1 cellular context compared by ENCODE assay signal in genomic region chr1:47179023-47179987, GRCh38.
TF ChIP-seq lines count a peak whose summit lies in the region.

No MANE protein-coding gene starts in this region.

TF ChIP-seq in H1, 55 proteins besides CTCF, POLR2A, EP300 and RAD21:
- no peak for TF ChIP-seq RBBP5 (IDR thresholded peaks at IDR 0.05; ENCODE audit: borderline replicate concordance, low read depth, low read length)
- TF ChIP-seq JUN (IDR thresholded peaks at IDR 0.05; ENCODE audit: low read depth, low read length) = no peak
- TF ChIP-seq CHD7 (IDR thresholded peaks at IDR 0.05; ENCODE audit: insufficient replicate concordance, low read length) = no peak
- TF ChIP-seq USF2 (IDR thresholded peaks at IDR 0.05; ENCODE audit: low read length) = no peak
- no peak for TF ChIP-seq ZNF274 (IDR thresholded peaks at IDR 0.05; ENCODE audit: borderline replicate concordance, extremely low read depth, low read length)
- TF ChIP-seq GABPA (IDR thresholded peaks at IDR 0.05; ENCODE audit: borderline replicate concordance, insufficient read depth, low read length) = no peak
- no peak for TF ChIP-seq CBX8 (IDR thresholded peaks at IDR 0.05; ENCODE audit: borderline replicate concordance, low read depth, low read length)
- TF ChIP-seq KDM5A (IDR thresholded peaks at IDR 0.05; ENCODE audit: low read length) = peak; percentile 79
- no peak for TF ChIP-seq RNF2 (IDR thresholded peaks at IDR 0.05; ENCODE audit: borderline replicate concordance, low read depth, low read length, missing control alignments, poor library complexity, severe bottlenecking)
- no peak for TF ChIP-seq SIX5 (IDR thresholded peaks at IDR 0.05; ENCODE audit: low read depth, low read length)
- TF ChIP-seq YY1 (IDR thresholded peaks at IDR 0.05; ENCODE audit: low read depth, low read length) = no peak; the same call in 1 of the 2 replicates
- TF ChIP-seq ATF3 (IDR thresholded peaks at IDR 0.05; ENCODE audit: insufficient read depth, low read depth, low read length) = peak; percentile 87
- TF ChIP-seq GTF2F1 (IDR thresholded peaks at IDR 0.05; ENCODE audit: borderline replicate concordance, low read depth, low read length) = peak; percentile 40; the same call in 1 of the 2 replicates
- TF ChIP-seq CTBP2 (IDR thresholded peaks at IDR 0.05; ENCODE audit: borderline replicate concordance, insufficient read depth, insufficient read length, low read length) = peak; percentile 74
- TF ChIP-seq RXRA (IDR thresholded peaks at IDR 0.05; ENCODE audit: insufficient read depth, low read depth, low read length) = no peak
- TF ChIP-seq JUND (IDR thresholded peaks at IDR 0.05; ENCODE audit: low read length) = peak; percentile 31
- peak; percentile 54 for TF ChIP-seq TAF7 (optimal IDR thresholded peaks at IDR 0.05; ENCODE audit: borderline replicate concordance, low read depth, low read length)
- TF ChIP-seq TCF12 (IDR thresholded peaks at IDR 0.05; ENCODE audit: low read depth, low read length) = no peak
- TF ChIP-seq TEAD4 (IDR thresholded peaks at IDR 0.05; ENCODE audit: low read depth, low read length) = no peak
- peak; percentile 46; the same call in 1 of the 2 replicates for TF ChIP-seq KDM1A (IDR thresholded peaks at IDR 0.05; ENCODE audit: borderline replicate concordance, low read length)
- TF ChIP-seq HDAC2 (IDR thresholded peaks at IDR 0.05; ENCODE audit: borderline replicate concordance in 1 of 2, low read depth in 2 of 2, low read length in 2 of 2) = no peak
- TF ChIP-seq SRF (IDR thresholded peaks at IDR 0.05; ENCODE audit: low read depth, low read length) = peak; percentile 78
- TF ChIP-seq BCL11A (IDR thresholded peaks at IDR 0.05; ENCODE audit: low read depth in 2 of 2, low read length in 2 of 2) = no peak
- TF ChIP-seq, protein P1, sequence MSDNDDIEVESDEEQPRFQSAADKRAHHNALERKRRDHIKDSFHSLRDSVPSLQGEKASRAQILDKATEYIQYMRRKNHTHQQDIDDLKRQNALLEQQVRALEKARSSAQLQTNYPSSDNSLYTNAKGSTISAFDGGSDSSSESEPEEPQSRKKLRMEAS (IDR thresholded peaks at IDR 0.05) = peak; percentile 36; the same call in 1 of the 2 replicates
- TF ChIP-seq RFX5 (IDR thresholded peaks at IDR 0.05; ENCODE audit: borderline replicate concordance, low read depth, low read length) = no peak
- TF ChIP-seq BRCA1 (IDR thresholded peaks at IDR 0.05; ENCODE audit: low read depth, low read length) = peak; percentile 51; the same call in 1 of the 2 replicates
- TF ChIP-seq, protein P2, sequence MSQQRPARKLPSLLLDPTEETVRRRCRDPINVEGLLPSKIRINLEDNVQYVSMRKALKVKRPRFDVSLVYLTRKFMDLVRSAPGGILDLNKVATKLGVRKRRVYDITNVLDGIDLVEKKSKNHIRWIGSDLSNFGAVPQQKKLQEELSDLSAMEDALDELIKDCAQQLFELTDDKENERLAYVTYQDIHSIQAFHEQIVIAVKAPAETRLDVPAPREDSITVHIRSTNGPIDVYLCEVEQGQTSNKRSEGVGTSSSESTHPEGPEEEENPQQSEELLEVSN (IDR thresholded peaks at IDR 0.05) = no peak
- TF ChIP-seq BACH1 (IDR thresholded peaks at IDR 0.05; ENCODE audit: low read length) = peak; percentile 21; the same call in 1 of the 2 replicates
- no peak; the same call in 1 of the 2 replicates for TF ChIP-seq ATF2 (IDR thresholded peaks at IDR 0.05; ENCODE audit: low read length)
- no peak for TF ChIP-seq CHD1 (IDR thresholded peaks at IDR 0.05; ENCODE audit: low read depth, low read length)
- no peak for TF ChIP-seq SIRT6 (IDR thresholded peaks at IDR 0.05; ENCODE audit: low read length)
- TF ChIP-seq SP4 (IDR thresholded peaks at IDR 0.05; ENCODE audit: low read length) = peak; percentile 73; the same call in 1 of the 2 replicates
- TF ChIP-seq ASH2L (IDR thresholded peaks at IDR 0.05; ENCODE audit: low read length) = no peak
- 0 out of 2 replicates have a peak, but pooled peaks have one; percentile 24 for TF ChIP-seq SP1 (IDR thresholded peaks at IDR 0.05; ENCODE audit: low read depth, low read length)
- TF ChIP-seq SP2 (IDR thresholded peaks at IDR 0.05; ENCODE audit: low read length) = no peak
- no peak for TF ChIP-seq CEBPB (IDR thresholded peaks at IDR 0.05; ENCODE audit: low read depth, low read length)
- no peak for TF ChIP-seq NANOG (IDR thresholded peaks at IDR 0.05; ENCODE audit: insufficient read depth, low read depth, low read length, poor library complexity, severe bottlenecking)
- TF ChIP-seq CHD2 (IDR thresholded peaks at IDR 0.05; ENCODE audit: low read length) = 0 out of 2 replicates have a peak, but pooled peaks have one; percentile 26
- TF ChIP-seq SAP30 (IDR thresholded peaks at IDR 0.05; ENCODE audit: insufficient read depth, insufficient replicate concordance, low read length) = no peak
- peak; percentile 97 for TF ChIP-seq KDM4A (IDR thresholded peaks at IDR 0.05; ENCODE audit: low read depth, low read length, severe bottlenecking)
- TF ChIP-seq SIN3A (conservative IDR thresholded peaks at IDR 0.05 in 1 of 2, IDR thresholded peaks at IDR 0.05 in 1 of 2; ENCODE audit: low read depth in 1 of 2, low read length in 2 of 2) = peak in 1 of 2 experiments; percentile 88; a peak in 2 of 4 replicates
- 0 out of 2 replicates have a peak, but pooled peaks have one; percentile 16 for TF ChIP-seq MAFK (IDR thresholded peaks at IDR 0.05; ENCODE audit: low read depth, low read length)
- no peak for TF ChIP-seq HDAC6 (IDR thresholded peaks at IDR 0.05; ENCODE audit: low read depth, low read length)
- no peak for TF ChIP-seq POU5F1 (IDR thresholded peaks at IDR 0.05; ENCODE audit: low read depth, low read length)
- peak; percentile 39 for TF ChIP-seq POLR2AphosphoS5 (IDR thresholded peaks at IDR 0.05; ENCODE audit: low read depth, low read length)
- TF ChIP-seq PHF8 (conservative IDR thresholded peaks at IDR 0.05; ENCODE audit: low read depth, low read length) = no peak
- TF ChIP-seq EGR1 (IDR thresholded peaks at IDR 0.05; ENCODE audit: borderline replicate concordance, low read depth, low read length) = no peak
- TF ChIP-seq CREB1 (IDR thresholded peaks at IDR 0.05) = peak; percentile 99
- 0 out of 2 replicates have a peak, but pooled peaks have one; percentile 50 for TF ChIP-seq TAF1 (IDR thresholded peaks at IDR 0.05; ENCODE audit: low read depth, low read length)
- TF ChIP-seq EZH2 (IDR thresholded peaks at IDR 0.05; ENCODE audit: low read depth, low read length, severe bottlenecking) = no peak
- TF ChIP-seq TBP (IDR thresholded peaks at IDR 0.05; ENCODE audit: low read depth, low read length) = peak; percentile 65
- TF ChIP-seq FOSL1 (IDR thresholded peaks at IDR 0.05; ENCODE audit: insufficient read depth, low read depth, low read length) = no peak
- no peak for TF ChIP-seq NRF1 (IDR thresholded peaks at IDR 0.05; ENCODE audit: low read depth, low read length)
- no peak for TF ChIP-seq CBX5 (IDR thresholded peaks at IDR 0.05; ENCODE audit: low read depth, low read length)
- TF ChIP-seq SUZ12 (IDR thresholded peaks at IDR 0.05; ENCODE audit: low read length) = no peak
